ENCODE assay signal across 27 cellular contexts in genomic region chr4:16783119-16783518, GRCh38.
DNase-seq lines count a peak whose midpoint lies in the region; ATAC-seq and TF ChIP-seq lines count a peak whose summit lies in the region.
"Had no signal": no experiment of that assay in that cellular context is flagged by ENCODE, and none has a peak within 500 bp of the region (broad histone marks: within the 10 kb centered on the region; RNA-seq: fewer than 3 reads in every experiment).

No MANE protein-coding gene starts in this region.

- POLR2A ChIA-PET in WTC11 (lab: Charles Lee), result no interaction called here

- H3K4me1 Mint-ChIP-seq in WTC11 (peaks cover 44% of the 10 kb centered on the region), neural crest cell (peaks cover 15% of the 10 kb centered on the region)
- H3K4me1 Mint-ChIP-seq: activated CD4-positive, alpha-beta T cell treated with anti-CD3 and anti-CD28 coated beads for 36 hours; CD8-positive, alpha-beta memory T cell; immature natural killer cell had no signal

- CTCF ChIA-PET in WTC11 (lab: Charles Lee), result interaction anchor here (1.0 to 1.2 kb wide), 2 partner anchors 11 to 18 kb away, joined by 3 read pairs; no protein-coding TSS in a partner anchor

- no peaks in the 10 kb centered on the region for H3K9me3 Mint-ChIP-seq in WTC11
- H3K9me3 Mint-ChIP-seq in neural crest cell, result peaks cover 3% of the 10 kb centered on the region
- H3K9me3 Mint-ChIP-seq: activated T-cell treated with anti-CD3 and anti-CD28 coated beads, Interleukin-2, amount 50 U/mL, for 24 hours; CD8-positive, alpha-beta memory T cell; immature natural killer cell; natural killer cell treated with Interleukin-12 subunit alpha and Interleukin-12 subunit beta and Interleukin-15 and Interleukin-18, amount 100 ng/mL, for 72 hours; T-helper 1 cell treated with Interleukin-12 subunit alpha and Interleukin-12 subunit beta and Interleukin-4 antibody, amounts not matched to agents 30 μg/mL and 1 μg/mL, for 36 hours had no signal

- peaks cover 31% of the 10 kb centered on the region for H3K36me3 Mint-ChIP-seq in WTC11
- peaks cover 4% of the 10 kb centered on the region for H3K36me3 Mint-ChIP-seq in neural crest cell (ENCODE audit: low read depth)
- H3K36me3 Mint-ChIP-seq: CD8-positive, alpha-beta memory T cell; natural killer cell treated with Interleukin-12 subunit alpha and Interleukin-12 subunit beta and Interleukin-15 and Interleukin-18, amount 100 ng/mL, for 72 hours had no signal

- H3K4me3 Mint-ChIP-seq in WTC11, result no peak overlapping the region
- no peak overlapping the region for H3K4me3 Mint-ChIP-seq in neural crest cell
- H3K4me3 Mint-ChIP-seq: activated CD4-positive, alpha-beta T cell treated with anti-CD3 and anti-CD28 coated beads for 36 hours; activated T-cell treated with anti-CD3 and anti-CD28 coated beads, Interleukin-2, amount 50 U/mL, for 24 hours; CD8-positive, alpha-beta memory T cell; immature natural killer cell; natural killer cell treated with Interleukin-12 subunit alpha and Interleukin-12 subunit beta and Interleukin-15 and Interleukin-18, amount 100 ng/mL, for 72 hours; T-helper 1 cell treated with Interleukin-12 subunit alpha and Interleukin-12 subunit beta and Interleukin-4 antibody, amounts not matched to agents 30 μg/mL and 1 μg/mL, for 36 hours had no signal

- peak; percentile 89 for ATAC-seq in WTC11
- no peak for ATAC-seq in GM21515 (IDR thresholded peaks at IDR 0.05; ENCODE audit: unreplicated experiment)
- ATAC-seq in HG03469 (IDR thresholded peaks at IDR 0.05; ENCODE audit: unreplicated experiment), result no peak
- no peak for ATAC-seq in HG03354 (IDR thresholded peaks at IDR 0.05; ENCODE audit: poor library complexity, severe bottlenecking, unreplicated experiment)
- ATAC-seq: A549; activated CD4-positive, alpha-beta T cell treated with anti-CD3 and anti-CD28 coated beads for 36 hours; heart left ventricle; natural killer cell treated with Interleukin-12 subunit alpha and Interleukin-12 subunit beta and Interleukin-15 and Interleukin-18, amount 100 ng/mL, for 72 hours had no signal

- H3K27ac Mint-ChIP-seq in WTC11, result peak overlapping the region; percentile 73
- H3K27ac Mint-ChIP-seq in neural crest cell (ENCODE audit: unreplicated experiment), result peak overlapping the region; percentile 69
- H3K27ac Mint-ChIP-seq: activated CD4-positive, alpha-beta T cell treated with anti-CD3 and anti-CD28 coated beads for 36 hours; activated T-cell treated with anti-CD3 and anti-CD28 coated beads, Interleukin-2, amount 50 U/mL, for 24 hours; immature natural killer cell; natural killer cell treated with Interleukin-12 subunit alpha and Interleukin-12 subunit beta and Interleukin-15 and Interleukin-18, amount 100 ng/mL, for 72 hours; T-helper 1 cell treated with Interleukin-12 subunit alpha and Interleukin-12 subunit beta and Interleukin-4 antibody, amounts not matched to agents 30 μg/mL and 1 μg/mL, for 36 hours had no signal

- DNase-seq in ELR (ENCODE audit: low read depth) (peak; percentile 14), WTC11 (ENCODE audit: low spot score) (no peak), foreskin melanocyte (peak; percentile 76), neural crest cell (ENCODE audit: low read depth, low spot score) (no peak), DMS114 treated with DMSO at 0.1 percent for 48 hours (lab: John Stamatoyannopoulos, UW; ENCODE audit: unreplicated experiment) (no peak)
- DNase-seq: activated CD4-positive, alpha-beta T cell treated with anti-CD3 and anti-CD28 coated beads for 36 hours; activated CD8-positive, alpha-beta memory T cell treated with anti-CD3 and anti-CD28 coated beads for 24 hours; activated T-cell treated with anti-CD3 and anti-CD28 coated beads, Interleukin-2, amount 50 U/mL, for 24 hours; CD8-positive, alpha-beta memory T cell; DMS53; heart left ventricle; immature natural killer cell; left ventricle myocardium inferior; NCI-H1092 treated with DMSO at 0.1 percent for 48 hours; NCI-H1930; NCI-H526 treated with DMSO at 0.1 percent for 48 hours; RPMI8226; sigmoid colon; stimulated activated CD4-positive, alpha-beta T cell treated with anti-CD3 and anti-CD28 coated beads, Interleukin-15, amount 100 ng/mL, for 24 hours; stomach; tibial artery had no signal

- H3K27me3 Mint-ChIP-seq in WTC11 (ENCODE audit: low read depth) (no peaks in the 10 kb centered on the region), neural crest cell (ENCODE audit: low read depth) (no peaks in the 10 kb centered on the region)
- H3K27me3 Mint-ChIP-seq: activated T-cell treated with anti-CD3 and anti-CD28 coated beads, Interleukin-2, amount 50 U/mL, for 24 hours; natural killer cell treated with Interleukin-12 subunit alpha and Interleukin-12 subunit beta and Interleukin-15 and Interleukin-18, amount 100 ng/mL, for 72 hours had no signal

- TF ChIP-seq CTCF in WTC11 (IDR thresholded peaks at IDR 0.05) (no peak), neural crest cell (conservative IDR thresholded peaks at IDR 0.05) (no peak)

TF ChIP-seq in WTC11, 78 proteins besides CTCF, POLR2A, EP300 and RAD21:
- no peak for TF ChIP-seq ELF4 (CRISPR knock-in tag; IDR thresholded peaks at IDR 0.05; ENCODE audit: low read depth)
- TF ChIP-seq, protein P1, sequence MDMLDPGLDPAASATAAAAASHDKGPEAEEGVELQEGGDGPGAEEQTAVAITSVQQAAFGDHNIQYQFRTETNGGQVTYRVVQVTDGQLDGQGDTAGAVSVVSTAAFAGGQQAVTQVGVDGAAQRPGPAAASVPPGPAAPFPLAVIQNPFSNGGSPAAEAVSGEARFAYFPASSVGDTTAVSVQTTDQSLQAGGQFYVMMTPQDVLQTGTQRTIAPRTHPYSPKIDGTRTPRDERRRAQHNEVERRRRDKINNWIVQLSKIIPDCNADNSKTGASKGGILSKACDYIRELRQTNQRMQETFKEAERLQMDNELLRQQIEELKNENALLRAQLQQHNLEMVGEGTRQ (CRISPR knock-in tag; IDR thresholded peaks at IDR 0.05), result peak; percentile 10; the same call in 1 of the 2 replicates
- TF ChIP-seq FOXP4 (CRISPR knock-in tag; IDR thresholded peaks at IDR 0.05), result peak; percentile 26; the same call in 1 of the 2 replicates
- 0 out of 2 replicates have a peak, but pooled peaks have one; percentile 25 for TF ChIP-seq ZBTB21 (CRISPR knock-in tag; IDR thresholded peaks at IDR 0.05; ENCODE audit: borderline replicate concordance)
- peak; percentile 56; the same call in 1 of the 2 replicates for TF ChIP-seq ETV6 (CRISPR knock-in tag; IDR thresholded peaks at IDR 0.05)

Comparison
In these comparisons a context has a peak if more than half of its experiments do, and no peak if none do; other contexts are left out.
1. DNase-seq: peak in ELR (single experiment) and foreskin melanocyte (single experiment); none in WTC11 (single experiment), neural crest cell (single experiment) and DMS114 treated with DMSO at 0.1 percent for 48 hours (single experiment).